ENCODE assay signal across 15 cellular contexts in the genomic region with DNA sequence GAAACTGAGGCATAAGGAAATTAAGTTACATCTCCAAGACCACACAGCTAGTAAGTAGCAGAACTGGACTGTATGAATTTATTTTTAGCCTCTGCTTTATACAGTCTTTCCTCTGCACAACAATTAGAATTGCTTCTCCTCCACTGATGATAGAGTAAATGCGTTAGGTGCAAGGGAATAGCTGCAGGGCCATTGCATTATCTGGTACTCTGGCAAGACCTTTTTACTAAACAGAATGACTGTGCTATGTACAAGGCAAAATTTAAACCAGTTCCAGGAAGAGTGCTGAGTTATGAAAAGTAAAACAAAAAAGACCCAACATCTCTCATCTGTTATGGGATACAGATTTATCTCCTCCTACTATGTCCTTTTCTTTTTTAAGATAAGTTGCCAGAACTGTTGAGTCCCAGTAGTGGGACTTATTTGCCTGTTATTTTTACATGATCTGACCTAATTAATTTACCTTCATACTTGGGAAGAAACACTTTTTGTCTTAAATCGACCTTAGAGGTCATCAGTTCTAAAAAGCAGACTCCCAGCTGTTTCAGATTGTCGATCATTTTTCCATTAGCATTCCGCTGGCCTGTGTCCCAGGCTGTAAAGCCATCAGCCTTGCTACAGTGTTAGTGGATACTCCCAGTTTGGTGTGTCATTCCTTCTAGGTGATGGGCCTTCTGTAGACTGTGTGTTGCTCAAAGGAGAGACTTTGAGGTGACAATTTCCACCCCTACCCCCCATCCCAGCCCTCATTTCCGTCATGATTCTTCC.
DNase-seq lines count a peak whose midpoint lies in the region; ATAC-seq and TF ChIP-seq lines count a peak whose summit lies in the region.
"Had no signal": no experiment of that assay in that cellular context is flagged by ENCODE, and none has a peak within 500 bp of the region (broad histone marks: within the 10 kb centered on the region; RNA-seq: fewer than 3 reads in every experiment).

No MANE protein-coding gene starts in this region.

- no peaks in the 10 kb centered on the region for H3K27me3 ChIP-seq in SJCRH30

- no peaks in the 10 kb centered on the region for H3K9me3 Mint-ChIP-seq in activated naive CD8-positive, alpha-beta T cell treated with anti-CD3 and anti-CD28 coated beads for 36 hours
- H3K9me3 Mint-ChIP-seq: CD4-positive, alpha-beta T cell had no signal

- H3K9me3 ChIP-seq in SJCRH30 (replicated peaks), result no peaks in the 10 kb centered on the region

- H3K36me3 Mint-ChIP-seq in activated naive CD8-positive, alpha-beta T cell treated with anti-CD3 and anti-CD28 coated beads for 36 hours, result no peaks in the 10 kb centered on the region

- no peaks in the 10 kb centered on the region for H3K27me3 Mint-ChIP-seq in activated naive CD8-positive, alpha-beta T cell treated with anti-CD3 and anti-CD28 coated beads for 36 hours
- H3K27me3 Mint-ChIP-seq: CD4-positive, alpha-beta T cell had no signal

- no peaks in the 10 kb centered on the region for H3K4me1 Mint-ChIP-seq in activated naive CD8-positive, alpha-beta T cell treated with anti-CD3 and anti-CD28 coated beads for 36 hours

- H3K27ac ChIP-seq in SJCRH30, result no peak overlapping the region
- H3K27ac ChIP-seq: C4-2B, GM23248, HL-60, KMS-11 had no signal

- H3K4me1 ChIP-seq in SJCRH30, result peaks cover 8% of the 10 kb centered on the region; the same call in 1 of the 2 replicates

- H3K27ac Mint-ChIP-seq in activated naive CD8-positive, alpha-beta T cell treated with anti-CD3 and anti-CD28 coated beads for 36 hours, result no peak overlapping the region
- H3K27ac Mint-ChIP-seq: CD4-positive, alpha-beta T cell had no signal

- no peak overlapping the region for H3K4me3 ChIP-seq in SJCRH30
- H3K4me3 ChIP-seq: GM23248 had no signal

- peak; percentile 79 for ATAC-seq in SK-N-SH treated with all-trans-retinoic acid at 6 μM for 48 hours

- no peak overlapping the region for H3K4me3 Mint-ChIP-seq in activated naive CD8-positive, alpha-beta T cell treated with anti-CD3 and anti-CD28 coated beads for 36 hours
- H3K4me3 Mint-ChIP-seq: CD4-positive, alpha-beta T cell had no signal

- peak; percentile 33 for DNase-seq in AG20443 (ENCODE audit: low spot score)
- peak; percentile 7 to 34 for DNase-seq in SJCRH30
- no peak for DNase-seq in DMS 273 (lab: John Stamatoyannopoulos, UW; ENCODE audit: unreplicated experiment)
- no peak for DNase-seq in NK-92 (lab: John Stamatoyannopoulos, UW; ENCODE audit: unreplicated experiment)
- DNase-seq in amniotic stem cell (lab: John Stamatoyannopoulos, UW), result no peak
- DNase-seq in activated naive CD8-positive, alpha-beta T cell treated with anti-CD3 and anti-CD28 coated beads for 36 hours, result no peak
- DNase-seq: CD4-positive, alpha-beta T cell; DMS79 treated with DMSO at 0.1 percent for 48 hours; EL; GM23248; HCEC 1CT had no signal

- H3K36me3 ChIP-seq in SJCRH30, result no peaks in the 10 kb centered on the region

TF ChIP-seq in SK-N-SH treated with all-trans-retinoic acid at 6 μM for 48 hours, 23 proteins besides CTCF, POLR2A, EP300 and RAD21:
- TF ChIP-seq, protein P1, sequence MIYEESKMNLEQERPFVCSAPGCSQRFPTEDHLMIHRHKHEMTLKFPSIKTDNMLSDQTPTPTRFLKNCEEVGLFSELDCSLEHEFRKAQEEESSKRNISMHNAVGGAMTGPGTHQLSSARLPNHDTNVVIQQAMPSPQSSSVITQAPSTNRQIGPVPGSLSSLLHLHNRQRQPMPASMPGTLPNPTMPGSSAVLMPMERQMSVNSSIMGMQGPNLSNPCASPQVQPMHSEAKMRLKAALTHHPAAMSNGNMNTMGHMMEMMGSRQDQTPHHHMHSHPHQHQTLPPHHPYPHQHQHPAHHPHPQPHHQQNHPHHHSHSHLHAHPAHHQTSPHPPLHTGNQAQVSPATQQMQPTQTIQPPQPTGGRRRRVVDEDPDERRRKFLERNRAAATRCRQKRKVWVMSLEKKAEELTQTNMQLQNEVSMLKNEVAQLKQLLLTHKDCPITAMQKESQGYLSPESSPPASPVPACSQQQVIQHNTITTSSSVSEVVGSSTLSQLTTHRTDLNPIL (CRISPR knock-in tag; IDR thresholded peaks at IDR 0.05; ENCODE audit: low read depth), result no peak
- TF ChIP-seq, protein P2, sequence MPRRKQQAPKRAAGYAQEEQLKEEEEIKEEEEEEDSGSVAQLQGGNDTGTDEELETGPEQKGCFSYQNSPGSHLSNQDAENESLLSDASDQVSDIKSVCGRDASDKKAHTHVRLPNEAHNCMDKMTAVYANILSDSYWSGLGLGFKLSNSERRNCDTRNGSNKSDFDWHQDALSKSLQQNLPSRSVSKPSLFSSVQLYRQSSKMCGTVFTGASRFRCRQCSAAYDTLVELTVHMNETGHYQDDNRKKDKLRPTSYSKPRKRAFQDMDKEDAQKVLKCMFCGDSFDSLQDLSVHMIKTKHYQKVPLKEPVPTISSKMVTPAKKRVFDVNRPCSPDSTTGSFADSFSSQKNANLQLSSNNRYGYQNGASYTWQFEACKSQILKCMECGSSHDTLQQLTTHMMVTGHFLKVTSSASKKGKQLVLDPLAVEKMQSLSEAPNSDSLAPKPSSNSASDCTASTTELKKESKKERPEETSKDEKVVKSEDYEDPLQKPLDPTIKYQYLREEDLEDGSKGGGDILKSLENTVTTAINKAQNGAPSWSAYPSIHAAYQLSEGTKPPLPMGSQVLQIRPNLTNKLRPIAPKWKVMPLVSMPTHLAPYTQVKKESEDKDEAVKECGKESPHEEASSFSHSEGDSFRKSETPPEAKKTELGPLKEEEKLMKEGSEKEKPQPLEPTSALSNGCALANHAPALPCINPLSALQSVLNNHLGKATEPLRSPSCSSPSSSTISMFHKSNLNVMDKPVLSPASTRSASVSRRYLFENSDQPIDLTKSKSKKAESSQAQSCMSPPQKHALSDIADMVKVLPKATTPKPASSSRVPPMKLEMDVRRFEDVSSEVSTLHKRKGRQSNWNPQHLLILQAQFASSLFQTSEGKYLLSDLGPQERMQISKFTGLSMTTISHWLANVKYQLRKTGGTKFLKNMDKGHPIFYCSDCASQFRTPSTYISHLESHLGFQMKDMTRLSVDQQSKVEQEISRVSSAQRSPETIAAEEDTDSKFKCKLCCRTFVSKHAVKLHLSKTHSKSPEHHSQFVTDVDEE (CRISPR knock-in tag; IDR thresholded peaks at IDR 0.05), result peak; percentile 42; the same call in 1 of the 2 replicates
- TF ChIP-seq ISL1 (CRISPR knock-in tag; IDR thresholded peaks at IDR 0.05), result peak; percentile 64; the same call in 1 of the 2 replicates
- TF ChIP-seq TCF4 (CRISPR knock-in tag; IDR thresholded peaks at IDR 0.05; ENCODE audit: borderline replicate concordance), result peak; percentile 68

Comparison
In these comparisons a context has a peak if more than half of its experiments do, and no peak if none do; other contexts are left out.
1. DNase-seq: peak in AG20443 (single experiment) and SJCRH30 (2 of 2); none in DMS 273 (single experiment), NK-92 (single experiment), amniotic stem cell (single experiment) and activated naive CD8-positive, alpha-beta T cell treated with anti-CD3 and anti-CD28 coated beads for 36 hours (single experiment).